Comparison of ENCODE assay signal across 8 cellular contexts in the genomic region with DNA sequence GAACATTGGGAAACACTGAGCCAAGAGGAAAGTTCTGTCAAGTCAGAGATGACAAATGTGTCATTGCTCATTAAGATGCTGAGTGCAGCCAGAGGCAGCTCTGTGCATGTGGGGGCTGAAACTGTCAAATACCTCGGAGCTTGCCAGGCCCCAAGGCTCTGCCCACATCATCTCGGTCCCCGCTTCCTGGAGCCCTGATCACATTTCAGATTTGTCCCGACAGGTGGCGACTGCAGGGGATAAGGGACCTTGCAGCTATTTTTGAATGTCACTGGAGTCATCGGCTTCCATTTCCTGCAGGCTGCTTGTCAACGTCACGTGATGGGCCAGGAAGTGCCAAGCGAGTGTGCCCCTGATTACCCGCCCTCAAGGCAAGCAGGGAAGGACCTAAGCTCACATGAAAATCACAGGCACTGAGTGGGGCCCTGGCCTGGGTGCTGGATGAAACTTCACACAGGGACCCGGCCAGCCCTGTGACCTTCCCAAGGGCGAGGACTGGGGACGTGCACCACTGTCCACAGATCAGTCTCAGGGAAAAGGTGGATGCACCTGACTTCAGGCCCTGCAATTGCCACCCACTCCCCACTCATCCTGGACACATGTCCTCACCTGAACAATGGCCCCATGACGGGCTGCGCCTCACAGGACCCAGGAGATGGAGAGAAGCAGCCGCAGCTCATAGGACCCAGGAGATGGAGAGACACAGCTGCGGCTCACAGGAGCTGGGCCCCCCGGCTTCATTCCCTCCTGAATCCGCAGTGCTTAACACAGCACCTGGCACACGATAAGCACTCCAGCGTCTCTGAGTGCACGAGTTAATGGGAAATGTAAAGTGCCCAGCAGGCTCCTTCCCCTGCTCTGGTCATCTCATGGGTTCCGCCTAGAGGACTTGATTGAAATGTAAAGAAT.
DNase-seq lines count a peak whose midpoint lies in the region; TF ChIP-seq lines count a peak whose summit lies in the region.

No MANE protein-coding gene starts in this region.

- intact Hi-C loops in CD4-positive, alpha-beta memory T cell (cut with micrococcal nuclease) = loop anchor here (1.0 to 5.0 kb wide), 4 partner anchors 41 to 254 kb away; no protein-coding TSS in a partner anchor

- DNase-seq in CD4-positive, alpha-beta memory T cell = peak; percentile 78 to 88 (median 82)
- DNase-seq in RWPE1 (ENCODE audit: low spot score) (peak; percentile 1), middle frontal gyrus (ENCODE audit: extremely low spot score, low spot score) (peak; percentile 66), NCI-H2196 treated with DMSO at 0.1 percent for 48 hours (lab: John Stamatoyannopoulos, UW; ENCODE audit: unreplicated experiment) (no peak), NOMO-1 treated with dmso at 0.1 percent for 144 hours (lab: John Stamatoyannopoulos, UW; ENCODE audit: unreplicated experiment) (no peak), SK-N-DZ (ENCODE audit: low spot score) (no peak)
- DNase-seq in activated naive CD4-positive, alpha-beta T cell treated with Interleukin-2 at 50 U/mL for 16 hours = peak; percentile 76
- peak; percentile 49 to 59 for DNase-seq in stimulated activated CD8-positive, alpha-beta memory T cell treated with anti-CD3 and anti-CD28 coated beads, Interleukin-7, amount 100 ng/mL, for 48 hours (ENCODE audit: extremely low read depth in 1 of 2, low read depth in 1 of 2)

- H3K36me3 ChIP-seq in CD4-positive, alpha-beta memory T cell (ENCODE audit: insufficient read depth, low read length) = peaks cover 69% of the 10 kb centered on the region

- H3K27me3 ChIP-seq in CD4-positive, alpha-beta memory T cell (ENCODE audit: insufficient read depth, low read length) = no peaks in the 10 kb centered on the region

- H3K4me1 ChIP-seq in CD4-positive, alpha-beta memory T cell (ENCODE audit: insufficient read depth, low read length) = peaks cover 46% of the 10 kb centered on the region

- H3K36me3 Mint-ChIP-seq in CD4-positive, alpha-beta memory T cell = peaks cover 55 to 70% of the 10 kb centered on the region in 2 donors

- POLR2A ChIA-PET in CD4-positive, alpha-beta memory T cell (lab: Charles Lee; ENCODE audit: partially characterized antibody) = interaction anchor here (0.7 to 7.4 kb wide), 10 partner anchors 10 to 133 kb away, joined by 3 to 72 read pairs (median 7); a partner anchor contains a TSS
- POLR2A ChIA-PET in RWPE1 (lab: Yijun Ruan, JAX; ENCODE audit: low non-redundant PET) = no interaction called here

- peaks cover 34 to 56% (median 41%) of the 10 kb centered on the region in 4 donors for H3K4me1 Mint-ChIP-seq in CD4-positive, alpha-beta memory T cell

- no peaks in the 10 kb centered on the region for H3K27me3 Mint-ChIP-seq in CD4-positive, alpha-beta memory T cell

- H3K27ac ChIP-seq in CD4-positive, alpha-beta memory T cell (ENCODE audit: low read depth, low read length) = peak overlapping the region; percentile 47
- no peak overlapping the region for H3K27ac ChIP-seq in RWPE1

- CTCF ChIA-PET in CD4-positive, alpha-beta memory T cell (lab: Charles Lee; ENCODE audit: partially characterized antibody) = interaction anchor here (0.5 to 12.3 kb wide), 23 partner anchors 8 to 524 kb away, joined by 3 to 255 read pairs (median 3); a partner anchor contains a TSS
- CTCF ChIA-PET in RWPE1 (lab: Yijun Ruan, JAX) = interaction anchor here (0.8 kb wide), 1 partner anchor 106 kb away, joined by 3 read pairs; no protein-coding TSS in a partner anchor

- peak overlapping the region in 7 of 8 donors; percentile 48 to 72 (median 63) for H3K4me3 Mint-ChIP-seq in CD4-positive, alpha-beta memory T cell

- no peaks in the 10 kb centered on the region for H3K9me3 Mint-ChIP-seq in CD4-positive, alpha-beta memory T cell

- H3K9me3 ChIP-seq in CD4-positive, alpha-beta memory T cell (ENCODE audit: control insufficient read depth in 1 of 2, low read length in 2 of 2) = no peaks in the 10 kb centered on the region

- no peak for TF ChIP-seq CTCF in RWPE1 (conservative IDR thresholded peaks at IDR 0.05; ENCODE audit: low read depth)

- peak overlapping the region; percentile 88 to 94 (median 90) for H3K27ac Mint-ChIP-seq in CD4-positive, alpha-beta memory T cell

- no peak overlapping the region for H3K4me3 ChIP-seq in CD4-positive, alpha-beta memory T cell (ENCODE audit: low read length in 2 of 2)

Comparison
In these comparisons a context has a peak if more than half of its experiments do, and no peak if none do; other contexts are left out.
1. DNase-seq: peak in CD4-positive, alpha-beta memory T cell (5 of 5), RWPE1 (single experiment), activated naive CD4-positive, alpha-beta T cell treated with Interleukin-2 at 50 U/mL for 16 hours (single experiment), middle frontal gyrus (single experiment) and stimulated activated CD8-positive, alpha-beta memory T cell treated with anti-CD3 and anti-CD28 coated beads, Interleukin-7, amount 100 ng/mL, for 48 hours (2 of 2); none in NCI-H2196 treated with DMSO at 0.1 percent for 48 hours (single experiment), NOMO-1 treated with dmso at 0.1 percent for 144 hours (single experiment) and SK-N-DZ (single experiment).